Comparison of ENCODE assay signal across 14 cellular contexts in genomic region chr3:127815641-127816605, GRCh38. TPM values are rescaled to one million over a fixed set of nuclear protein-coding genes. Genes with fewer than 3 reads are reported as not detected.
DNase-seq lines count a peak whose midpoint lies in the region; ATAC-seq and TF ChIP-seq lines count a peak whose summit lies in the region.
"Had no signal": no experiment of that assay in that cellular context is flagged by ENCODE, and none has a peak within 500 bp of the region (broad histone marks: within the 10 kb centered on the region; RNA-seq: fewer than 3 reads in every experiment).

No MANE protein-coding gene starts in this region.

- DNase-seq in DMS153 (lab: John Stamatoyannopoulos, UW) (peak; percentile 50), DMS153 treated with DMSO at 0.1 percent for 48 hours (lab: John Stamatoyannopoulos, UW; ENCODE audit: unreplicated experiment) (no peak), NCI-H2029 (lab: John Stamatoyannopoulos, UW) (peak; percentile 60), sigmoid colon (no peak), ovary (no peak)
- DNase-seq: activated CD8-positive, alpha-beta T cell treated with anti-CD3 and anti-CD28 coated beads for 36 hours; adrenal gland; tibial artery had no signal

- 67 to 88% methylated on average over 4 to 7 of the region's 23 CpGs for WGBS in gastroesophageal sphincter (ENCODE audit: low coverage in 1 of 2), 2 donors
- WGBS in sigmoid colon, 2 donors = 23 to 75% methylated on average over 23 of the region's 23 CpGs
- 94 to 96% (median 95%) methylated on average over 23 of the region's 23 CpGs for WGBS in ovary, 3 donors

- H3K4me3 ChIP-seq in gastroesophageal sphincter = no peak overlapping the region
- H3K4me3 ChIP-seq in sigmoid colon = no peak overlapping the region
- no peak overlapping the region for H3K4me3 ChIP-seq in ovary
- H3K4me3 ChIP-seq: adrenal gland, coronary artery, tibial artery had no signal

- no peak for ATAC-seq in gastroesophageal sphincter
- no peak for ATAC-seq in HG03135 (IDR thresholded peaks at IDR 0.05; ENCODE audit: unreplicated experiment)
- ATAC-seq in GM19035 (IDR thresholded peaks at IDR 0.05; ENCODE audit: unreplicated experiment) = no peak
- ATAC-seq: activated CD8-positive, alpha-beta T cell treated with anti-CD3 and anti-CD28 coated beads for 36 hours; SK-N-SH treated with all-trans-retinoic acid at 6 μM for 48 hours had no signal

- H3K9me3 ChIP-seq in gastroesophageal sphincter = no peaks in the 10 kb centered on the region
- H3K9me3 ChIP-seq in sigmoid colon = no peaks in the 10 kb centered on the region
- H3K9me3 ChIP-seq in ovary = no peaks in the 10 kb centered on the region
- H3K9me3 ChIP-seq: adrenal gland, tibial artery had no signal

- TF ChIP-seq POLR2A in gastroesophageal sphincter (IDR thresholded peaks at IDR 0.05) (no peak), sigmoid colon (IDR thresholded peaks at IDR 0.05) (no peak), ovary (IDR thresholded peaks at IDR 0.05) (no peak)

- H3K4me1 ChIP-seq in gastroesophageal sphincter (peaks cover 0 to 78% (median 13%) of the 10 kb centered on the region in 3 donors), sigmoid colon (peaks cover 0 to 50% (median 24%) of the 10 kb centered on the region in 4 donors), ovary (ENCODE audit: insufficient read depth) (no peaks in the 10 kb centered on the region)

- H3K27me3 ChIP-seq in gastroesophageal sphincter = no peaks in the 10 kb centered on the region
- H3K27me3 ChIP-seq in sigmoid colon = no peaks in the 10 kb centered on the region
- H3K27me3 ChIP-seq in ovary = no peaks in the 10 kb centered on the region
- H3K27me3 ChIP-seq: adrenal gland, tibial artery had no signal

- no peak for TF ChIP-seq EP300 in gastroesophageal sphincter (IDR thresholded peaks at IDR 0.05)
- TF ChIP-seq EP300 in sigmoid colon (IDR thresholded peaks at IDR 0.05) = no peak
- no peak for TF ChIP-seq EP300 in ovary (IDR thresholded peaks at IDR 0.05)

- intact Hi-C loops in sigmoid colon (cut with DNase I) (no loop called here), ovary (cut with DNase I) (no loop called here)

- peak overlapping the region in 3 of 4 donors; percentile 68 to 94 (median 89) for H3K27ac ChIP-seq in gastroesophageal sphincter
- H3K27ac ChIP-seq in sigmoid colon = peak overlapping the region in 3 of 4 donors; percentile 6 to 69 (median 33)
- no peak overlapping the region for H3K27ac ChIP-seq in ovary
- H3K27ac ChIP-seq: 22Rv1, adrenal gland had no signal

- TF ChIP-seq CTCF in gastroesophageal sphincter (IDR thresholded peaks at IDR 0.05) (no peak), sigmoid colon (IDR thresholded peaks at IDR 0.05) (no peak), ovary (IDR thresholded peaks at IDR 0.05) (no peak)

- H3K36me3 ChIP-seq in gastroesophageal sphincter (peaks cover 0 to 52% of the 10 kb centered on the region in 2 donors), sigmoid colon (peaks cover 7 to 50% (median 12%) of the 10 kb centered on the region in 4 donors), ovary (no peaks in the 10 kb centered on the region)
- H3K36me3 ChIP-seq: adrenal gland had no signal

RNA-seq across cellular contexts. Expression of gene MGLL, which starts 6.4 kb away (rescaled TPM):
- total RNA-seq in gastroesophageal sphincter = 100 to 1,000 TPM in 1 of 4 donors, 10 to 100 TPM in 3; 39.2 to 171 (median 55.8) TPM
- 10 to 100 TPM; 24.7 to 46.8 (median 35.5) TPM for total RNA-seq in sigmoid colon
- 100 to 1,000 TPM; 110 to 220 (median 142) TPM for polyA plus RNA-seq in sigmoid colon
- total RNA-seq in ovary = 10 to 100 TPM in 4 of 7 donors, 1 to 10 TPM in 3; 4.5 to 22.4 (median 13.3) TPM
- 10 to 100 TPM in 1 of 2 donors, 1 to 10 TPM in 1; 6.7 to 14.0 TPM for polyA plus RNA-seq in ovary

Comparison
In these comparisons a context has a peak if more than half of its experiments do, and no peak if none do; other contexts are left out.
1. DNase-seq: peak in DMS153 (single experiment) and NCI-H2029 (single experiment); none in DMS153 treated with DMSO at 0.1 percent for 48 hours (single experiment), sigmoid colon (single experiment) and ovary (0 of 5).
2. H3K27ac ChIP-seq: peak in gastroesophageal sphincter (3 of 4) and sigmoid colon (3 of 4); none in ovary (0 of 2).